ENCODE assay signal across 8 cellular contexts in genomic region chr11:10450451-10451398, GRCh38. TPM values are rescaled to one million over a fixed set of nuclear protein-coding genes. Genes with fewer than 3 reads are reported as not detected.
DNase-seq lines count a peak whose midpoint lies in the region; ATAC-seq and TF ChIP-seq lines count a peak whose summit lies in the region.

No MANE protein-coding gene starts in this region.

- ATAC-seq in GM18517 (IDR thresholded peaks at IDR 0.05; ENCODE audit: unreplicated experiment) = no peak

- peak; percentile 66 for TF ChIP-seq CTCF in GM12873 (IDR thresholded peaks at IDR 0.05; ENCODE audit: insufficient read depth, low read depth, low read length, missing control alignments)

- WGBS in thymus = 2% methylated on average over 95 of the region's 95 CpGs

- no peaks in the 10 kb centered on the region for H3K36me3 ChIP-seq in mucosa of stomach (ENCODE audit: control insufficient read depth, insufficient read depth, low read length)
- H3K36me3 ChIP-seq in thymus (ENCODE audit: control insufficient read depth, insufficient read depth) = no peaks in the 10 kb centered on the region

- peak overlapping the region; percentile 44 for H3K4me3 ChIP-seq in mucosa of stomach (ENCODE audit: low read length)
- H3K4me3 ChIP-seq in thymus (ENCODE audit: low read length) = peak overlapping the region; percentile 71

- H3K9ac ChIP-seq in mucosa of stomach (ENCODE audit: low read length) = peak overlapping the region; percentile 85

- peak overlapping the region; percentile 99 for H3K27ac ChIP-seq in epithelial cell of prostate
- H3K27ac ChIP-seq in thymus (ENCODE audit: low read depth) = peak overlapping the region; percentile 71

- DNase-seq in NCI-H1092 treated with DMSO at 0.1 percent for 48 hours (lab: John Stamatoyannopoulos, UW) (peak; percentile 82), activated T-cell treated with anti-CD3 and anti-CD28 coated beads for 48 hours (ENCODE audit: low read depth) (peak; percentile 43), epithelial cell of prostate (ENCODE audit: low read depth, low spot score) (no peak), GM19240 (ENCODE audit: insufficient read length, low spot score) (no peak)

- H3K27me3 ChIP-seq in mucosa of stomach (ENCODE audit: control insufficient read depth, insufficient read depth, low read length) = peaks cover 7% of the 10 kb centered on the region
- H3K27me3 ChIP-seq in thymus (ENCODE audit: control insufficient read depth, insufficient read depth) = no peaks in the 10 kb centered on the region

- H3K9me3 ChIP-seq in mucosa of stomach (ENCODE audit: control insufficient read depth, low read length) = no peaks in the 10 kb centered on the region
- H3K9me3 ChIP-seq in thymus (ENCODE audit: control insufficient read depth) = no peaks in the 10 kb centered on the region

- H3K4me1 ChIP-seq in mucosa of stomach (ENCODE audit: control insufficient read depth, insufficient read depth, low read length) (peaks cover 22% of the 10 kb centered on the region), thymus (ENCODE audit: control insufficient read depth, insufficient read depth, low read length) (peaks cover 16% of the 10 kb centered on the region)

RNA-seq across cellular contexts. Expression of gene AMPD3, which starts 4.3 kb away (rescaled TPM):
- 13.6 TPM for polyA plus RNA-seq in thymus

Comparison
In these comparisons a context has a peak if more than half of its experiments do, and no peak if none do; other contexts are left out.
1. DNase-seq: peak in NCI-H1092 treated with DMSO at 0.1 percent for 48 hours (single experiment) and activated T-cell treated with anti-CD3 and anti-CD28 coated beads for 48 hours (single experiment); none in epithelial cell of prostate (single experiment) and GM19240 (single experiment).